Comparison of ENCODE assay signal across 8 cellular contexts in genomic region chr6:99822741-99823512, GRCh38.
DNase-seq lines count a peak whose midpoint lies in the region; ATAC-seq and TF ChIP-seq lines count a peak whose summit lies in the region.

No MANE protein-coding gene starts in this region.

- DNase-seq in COLO829 (ENCODE audit: low spot score) (peak; percentile 58), OCI-LY7 (ENCODE audit: low spot score) (peak; percentile 9), dedifferentiated amniotic fluid mesenchymal stem cell (ENCODE audit: extremely low spot score) (peak; percentile 41), mesenchymal stem cell (peak; percentile 48), sciatic nerve (ENCODE audit: low spot score) (no peak), esophagus muscularis mucosa (ENCODE audit: extremely low spot score) (no peak)

- H3K79me1 ChIP-seq in mesenchymal stem cell (replicated peaks; ENCODE audit: low read length, poor library complexity, severe bottlenecking), result no peaks in the 10 kb centered on the region

- H4K8ac ChIP-seq in mesenchymal stem cell (ENCODE audit: low read length), result no peak overlapping the region

- peak; percentile 48 for TF ChIP-seq CTCF in OCI-LY7 (conservative IDR thresholded peaks at IDR 0.05; ENCODE audit: low read length)
- peak in 1 of 3 experiments; percentile 11 for TF ChIP-seq CTCF in esophagus muscularis mucosa (IDR thresholded peaks at IDR 0.05)

- H4K91ac ChIP-seq in mesenchymal stem cell (ENCODE audit: low read length), result no peak overlapping the region

- BruUV-seq in OCI-LY7 (replicated peaks; lab: Mats Ljungman, UMichigan), result no TSS peak

- H3K23ac ChIP-seq in mesenchymal stem cell (ENCODE audit: low read length in 2 of 2), result no peak overlapping the region

- no peak overlapping the region for H2BK120ac ChIP-seq in mesenchymal stem cell (ENCODE audit: low read depth, low read length)

- TF ChIP-seq POLR2A in esophagus muscularis mucosa (IDR thresholded peaks at IDR 0.05; ENCODE audit: low read depth), result no peak

- peak; percentile 90 for ATAC-seq in GM18867 (IDR thresholded peaks at IDR 0.05; ENCODE audit: unreplicated experiment)
- no peak for ATAC-seq in sciatic nerve

- no peaks in the 10 kb centered on the region for H4K20me1 ChIP-seq in OCI-LY7 (ENCODE audit: insufficient read depth, low read length)

- H2AFZ ChIP-seq in OCI-LY7 (ENCODE audit: low read length) (no peak overlapping the region), mesenchymal stem cell (ENCODE audit: low read depth, low read length) (no peak overlapping the region)

- H3K27ac ChIP-seq in HUES6 (ENCODE audit: low read depth, low read length) (no peak overlapping the region), OCI-LY7 (ENCODE audit: low read depth, low read length, poor library complexity, severe bottlenecking) (no peak overlapping the region), mesenchymal stem cell (ENCODE audit: low read length, poor library complexity, severe bottlenecking) (no peak overlapping the region), esophagus muscularis mucosa (replicated peaks in 1 of 4) (no peak overlapping the region)

- no peak overlapping the region for H3K4ac ChIP-seq in mesenchymal stem cell (ENCODE audit: low read depth in 1 of 2, low read length in 2 of 2)

- no peak overlapping the region for H2BK12ac ChIP-seq in mesenchymal stem cell (ENCODE audit: low read length in 2 of 2)

- CTCF ChIA-PET in OCI-LY7 (lab: Charles Lee; ENCODE audit: unreplicated experiment), result no interaction called here

- no peak overlapping the region for H2BK5ac ChIP-seq in mesenchymal stem cell (ENCODE audit: low read depth, low read length, poor library complexity, severe bottlenecking)

- H3K79me2 ChIP-seq in OCI-LY7 (ENCODE audit: insufficient read depth, low read depth, low read length), result no peaks in the 10 kb centered on the region

- H2BK15ac ChIP-seq in mesenchymal stem cell (ENCODE audit: low read depth, poor library complexity, severe bottlenecking), result no peak overlapping the region

- H3K4me2 ChIP-seq in OCI-LY7 (ENCODE audit: low read length), result no peak overlapping the region
- H3K4me2 ChIP-seq in mesenchymal stem cell (ENCODE audit: low read length, poor library complexity, severe bottlenecking), result peak overlapping the region; percentile 42

- H3K36me3 ChIP-seq in HUES6 (ENCODE audit: control insufficient read depth, insufficient read depth, low read length) (no peaks in the 10 kb centered on the region), OCI-LY7 (ENCODE audit: insufficient read depth, low read length) (no peaks in the 10 kb centered on the region), mesenchymal stem cell (ENCODE audit: control insufficient read depth in 1 of 2, insufficient read depth in 2 of 2, low read depth in 1 of 2, low read length in 2 of 2) (no peaks in the 10 kb centered on the region), esophagus muscularis mucosa (no peaks in the 10 kb centered on the region)

- POLR2A ChIA-PET in OCI-LY7 (lab: Charles Lee), result interaction anchor here (0.6 kb wide), 1 partner anchor 684 kb away, joined by 4 read pairs; no protein-coding TSS in a partner anchor

- no peak overlapping the region for H3K14ac ChIP-seq in mesenchymal stem cell (ENCODE audit: low read length in 2 of 2)

- no peak overlapping the region for H3K18ac ChIP-seq in mesenchymal stem cell (ENCODE audit: low read depth in 1 of 2, low read length in 2 of 2)

- no peak for TF ChIP-seq EP300 in esophagus muscularis mucosa (IDR thresholded peaks at IDR 0.05)

- H3K9me3 ChIP-seq in HUES6 (ENCODE audit: control insufficient read depth, insufficient read depth, low read depth, low read length) (no peaks in the 10 kb centered on the region), OCI-LY7 (ENCODE audit: low read length) (no peaks in the 10 kb centered on the region), mesenchymal stem cell (ENCODE audit: control insufficient read depth, low read length) (no peaks in the 10 kb centered on the region), esophagus muscularis mucosa (no peaks in the 10 kb centered on the region)

- no peaks in the 10 kb centered on the region for H3K9me2 ChIP-seq in OCI-LY7 (ENCODE audit: insufficient read depth, low read length)

- H3K9ac ChIP-seq in HUES6 (ENCODE audit: low read length) (no peak overlapping the region), mesenchymal stem cell (ENCODE audit: low read length) (peak overlapping the region; percentile 38)

- H3K4me1 ChIP-seq in HUES6 (ENCODE audit: control insufficient read depth, insufficient read depth, low read length) (peaks cover 6% of the 10 kb centered on the region; the same call in 1 of the 2 replicates), OCI-LY7 (ENCODE audit: insufficient read depth, low read length, poor library complexity, severe bottlenecking) (no peaks in the 10 kb centered on the region), mesenchymal stem cell (ENCODE audit: control insufficient read depth, insufficient read depth, low read depth, low read length) (no peaks in the 10 kb centered on the region), esophagus muscularis mucosa (no peaks in the 10 kb centered on the region)

- 38% methylated on average over 4 of the region's 5 CpGs for WGBS in mesenchymal stem cell
- WGBS in esophagus muscularis mucosa, result 27% methylated on average over 5 of the region's 5 CpGs

- no peaks in the 10 kb centered on the region for H3K27me3 ChIP-seq in HUES6 (ENCODE audit: control insufficient read depth, insufficient read depth, low read length)
- peaks cover 6 to 20% of the 10 kb centered on the region in 2 experiments for H3K27me3 ChIP-seq in mesenchymal stem cell (ENCODE audit: control insufficient read depth in 1 of 2, insufficient read depth in 1 of 2, low read length in 2 of 2)
- peaks cover 0 to 21% (median 0%) of the 10 kb centered on the region in 4 donors for H3K27me3 ChIP-seq in esophagus muscularis mucosa

- peak overlapping the region; percentile 57 for H3K4me3 ChIP-seq in HUES6 (ENCODE audit: low read depth, low read length)
- no peak overlapping the region for H3K4me3 ChIP-seq in OCI-LY7 (ENCODE audit: low read depth, low read length, poor library complexity, severe bottlenecking)
- H3K4me3 ChIP-seq in mesenchymal stem cell (ENCODE audit: insufficient read depth in 1 of 2, low read depth in 1 of 2, low read length in 2 of 2), result peak overlapping the region in 1 of 2 experiments; percentile 61
- no peak overlapping the region for H3K4me3 ChIP-seq in esophagus muscularis mucosa

- H2AK5ac ChIP-seq in mesenchymal stem cell (ENCODE audit: low read length, severe bottlenecking), result no peak overlapping the region

- intact Hi-C loops in OCI-LY7 (cut with micrococcal nuclease; ENCODE audit: unreplicated experiment), result no loop called here
- intact Hi-C loops in sciatic nerve (cut with DNase I), result no loop called here
- intact Hi-C loops in esophagus muscularis mucosa (cut with DNase I), result no loop called here

Comparison
In these comparisons a context has a peak if more than half of its experiments do, and no peak if none do; other contexts are left out.
1. DNase-seq: peak in COLO829 (single experiment), OCI-LY7 (single experiment), dedifferentiated amniotic fluid mesenchymal stem cell (single experiment) and mesenchymal stem cell (single experiment); none in sciatic nerve (single experiment) and esophagus muscularis mucosa (single experiment).